8 cellular contexts compared by ENCODE assay signal in the genomic region with DNA sequence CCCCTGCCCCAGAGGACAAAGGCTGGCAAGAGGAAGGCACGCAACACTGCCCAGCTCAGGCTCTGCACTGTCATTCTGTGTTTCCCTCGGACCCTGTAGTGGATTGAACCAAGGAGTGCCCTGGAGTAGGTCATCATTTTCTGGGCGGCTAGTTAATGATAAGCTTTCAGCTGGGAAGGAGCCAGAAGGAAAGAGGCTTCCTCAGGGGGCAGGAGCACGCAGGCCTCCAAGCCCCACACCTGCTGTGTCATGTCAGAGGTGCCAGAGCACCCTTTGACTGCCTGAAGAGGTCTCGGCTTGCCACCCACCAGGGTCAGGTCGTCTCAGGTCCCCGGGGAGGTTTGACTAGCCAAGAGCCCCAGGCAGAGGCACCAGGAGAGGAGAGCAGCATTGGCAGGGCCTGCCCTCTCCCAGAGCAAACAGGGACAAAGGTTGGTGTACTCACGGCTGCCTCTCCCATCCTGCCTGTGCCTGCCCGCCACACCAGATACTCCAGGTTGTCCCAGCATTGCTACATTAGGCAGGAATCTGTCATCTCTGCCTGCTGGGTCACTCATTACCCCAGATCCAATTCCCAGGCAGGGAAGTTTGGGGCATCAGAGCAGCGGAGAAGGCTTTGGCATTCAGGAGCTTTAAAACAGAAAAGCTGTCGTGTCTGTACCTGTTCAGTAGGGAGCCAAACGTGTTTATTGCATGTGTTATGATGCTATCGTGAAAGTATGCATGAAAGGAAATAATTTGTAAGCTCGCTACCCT. TPM values are rescaled to one million over a fixed set of nuclear protein-coding genes. Genes with fewer than 3 reads are reported as not detected.
DNase-seq lines count a peak whose midpoint lies in the region; ATAC-seq and TF ChIP-seq lines count a peak whose summit lies in the region.
"Had no signal": no experiment of that assay in that cellular context is flagged by ENCODE, and none has a peak within 500 bp of the region (broad histone marks: within the 10 kb centered on the region; RNA-seq: fewer than 3 reads in every experiment).

No MANE protein-coding gene starts in this region.

- H3K36me3 ChIP-seq in transverse colon, result no peaks in the 10 kb centered on the region
- H3K36me3 ChIP-seq in naive thymus-derived CD4-positive, alpha-beta T cell (ENCODE audit: control insufficient read depth in 2 of 3, insufficient read depth in 3 of 3, low read length in 3 of 3), result no peaks in the 10 kb centered on the region

- CTCF ChIA-PET in naive thymus-derived CD4-positive, alpha-beta T cell (lab: Charles Lee), result interaction anchor here (2.8 kb wide), 1 partner anchor 148 kb away, joined by 7 read pairs; no protein-coding TSS in a partner anchor

- intact Hi-C loops in transverse colon (cut with DNase I; ENCODE audit: low total_unique reads), result no loop called here
- intact Hi-C loops in naive thymus-derived CD4-positive, alpha-beta T cell (cut with micrococcal nuclease), result no loop called here

- H3K9me3 ChIP-seq in transverse colon, result no peaks in the 10 kb centered on the region
- no peaks in the 10 kb centered on the region for H3K9me3 ChIP-seq in naive thymus-derived CD4-positive, alpha-beta T cell (ENCODE audit: control insufficient read depth in 2 of 3, low read length in 3 of 3)

- TF ChIP-seq POLR2A in transverse colon (IDR thresholded peaks at IDR 0.05), result peak; percentile 73

- TF ChIP-seq CTCF in epithelial cell of esophagus (IDR thresholded peaks at IDR 0.05; ENCODE audit: insufficient read depth, low read depth, low read length, missing control alignments) (no peak), transverse colon (IDR thresholded peaks at IDR 0.05) (no peak)

- DNase-seq in NCI-H1092 treated with DMSO at 0.1 percent for 48 hours (lab: John Stamatoyannopoulos, UW) (peak; percentile 4), epithelial cell of esophagus (ENCODE audit: low read depth) (peak; percentile 99), mucosa of gallbladder (ENCODE audit: low spot score) (peak; percentile 85), transverse colon (peak; percentile 84), T-helper 1 cell (no peak), NCI-H2196 treated with DMSO at 0.1 percent for 48 hours (lab: John Stamatoyannopoulos, UW; ENCODE audit: unreplicated experiment) (no peak)
- DNase-seq in naive thymus-derived CD4-positive, alpha-beta T cell, result no peak
- DNase-seq: dermis blood vessel endothelial cell had no signal

- no peaks in the 10 kb centered on the region for H3K27me3 ChIP-seq in transverse colon
- H3K27me3 ChIP-seq in naive thymus-derived CD4-positive, alpha-beta T cell (ENCODE audit: control insufficient read depth in 2 of 2, insufficient read depth in 2 of 2, low read length in 2 of 2), result no peaks in the 10 kb centered on the region

- POLR2A ChIA-PET in naive thymus-derived CD4-positive, alpha-beta T cell (lab: Charles Lee), result interaction anchor here (0.9 kb wide), 1 partner anchor 19 kb away, joined by 4 read pairs; no protein-coding TSS in a partner anchor

- H3K9me3 Mint-ChIP-seq in naive thymus-derived CD4-positive, alpha-beta T cell, result no peaks in the 10 kb centered on the region

- 38 to 44% methylated on average over 3 to 14 of the region's 14 CpGs for WGBS in transverse colon (ENCODE audit: low coverage in 1 of 2), 2 donors

- H3K36me3 Mint-ChIP-seq in naive thymus-derived CD4-positive, alpha-beta T cell, result no peaks in the 10 kb centered on the region

- H3K27ac Mint-ChIP-seq in naive thymus-derived CD4-positive, alpha-beta T cell, result no peak overlapping the region

- H3K27me3 Mint-ChIP-seq in naive thymus-derived CD4-positive, alpha-beta T cell, result peaks cover 0 to 2% (median 0%) of the 10 kb centered on the region in 5 donors

- peaks cover 27 to 57% (median 51%) of the 10 kb centered on the region in 4 donors for H3K4me1 ChIP-seq in transverse colon
- H3K4me1 ChIP-seq in naive thymus-derived CD4-positive, alpha-beta T cell (ENCODE audit: control insufficient read depth in 2 of 2, insufficient read depth in 2 of 2, low read length in 2 of 2), result no peaks in the 10 kb centered on the region

- no peak for TF ChIP-seq EP300 in transverse colon (IDR thresholded peaks at IDR 0.05; ENCODE audit: low read depth)

- H3K4me1 Mint-ChIP-seq in naive thymus-derived CD4-positive, alpha-beta T cell, result peaks cover 0 to 5% (median 0%) of the 10 kb centered on the region in 7 donors

- no peak overlapping the region for H3K4me3 Mint-ChIP-seq in naive thymus-derived CD4-positive, alpha-beta T cell

- H3K27ac ChIP-seq in transverse colon, result peak overlapping the region; percentile 80 to 89 (median 88)
- H3K27ac ChIP-seq in naive thymus-derived CD4-positive, alpha-beta T cell (ENCODE audit: low read depth, low read length), result no peak overlapping the region

- peak overlapping the region; percentile 15 for H3K4me3 ChIP-seq in epithelial cell of esophagus (ENCODE audit: low read length)
- H3K4me3 ChIP-seq in transverse colon, result peak overlapping the region in 2 of 4 donors; percentile 6 to 15
- no peak overlapping the region for H3K4me3 ChIP-seq in naive thymus-derived CD4-positive, alpha-beta T cell (ENCODE audit: low read length)

- no peak for ATAC-seq in naive thymus-derived CD4-positive, alpha-beta T cell

- in situ Hi-C loops in transverse colon (cut with MboI; ENCODE audit: low pct_ligation_motif_present in 1 of 4, low pct_unique_long_range_greater_than_20kb in 1 of 4, low sequenced_read_pairs in 3 of 4), result no loop called here

RNA-seq across cellular contexts. Expression of gene ATP2A2, which starts 33.5 kb away (rescaled TPM):
- 248 TPM for total RNA-seq in mucosa of gallbladder
- 100 to 1,000 TPM; 128 to 185 (median 178) TPM for total RNA-seq in transverse colon
- 100 to 1,000 TPM in 2 of 5 experiments, 10 to 100 TPM in 3; 81.4 to 160 (median 83.9) TPM for total RNA-seq in naive thymus-derived CD4-positive, alpha-beta T cell
- polyA plus RNA-seq in naive thymus-derived CD4-positive, alpha-beta T cell, result 1 to 10 TPM; 2.1 to 2.5 TPM

Comparison
In these comparisons a context has a peak if more than half of its experiments do, and no peak if none do; other contexts are left out.
1. DNase-seq: peak in NCI-H1092 treated with DMSO at 0.1 percent for 48 hours (single experiment), epithelial cell of esophagus (single experiment), mucosa of gallbladder (single experiment) and transverse colon (single experiment); none in naive thymus-derived CD4-positive, alpha-beta T cell (0 of 9), T-helper 1 cell (0 of 5) and NCI-H2196 treated with DMSO at 0.1 percent for 48 hours (single experiment).